Comparison of ENCODE assay signal across 20 cellular contexts in genomic region chr20:4944518-4944917, GRCh38. TPM values are rescaled to one million over a fixed set of nuclear protein-coding genes. Genes with fewer than 3 reads are reported as not detected.
DNase-seq lines count a peak whose midpoint lies in the region; ATAC-seq and TF ChIP-seq lines count a peak whose summit lies in the region.
"Had no signal": no experiment of that assay in that cellular context is flagged by ENCODE, and none has a peak within 500 bp of the region (broad histone marks: within the 10 kb centered on the region; RNA-seq: fewer than 3 reads in every experiment).

No MANE protein-coding gene starts in this region.

- H3K4me3 ChIP-seq in HAP-1 = no peak overlapping the region
- H3K4me3 ChIP-seq in adrenal gland = no peak overlapping the region
- H3K4me3 ChIP-seq in lower lobe of right lung = no peak overlapping the region
- H3K4me3 ChIP-seq: SJCRH30, skin epidermis had no signal

- TF ChIP-seq CTCF in adrenal gland (IDR thresholded peaks at IDR 0.05) (no peak), lower lobe of right lung (IDR thresholded peaks at IDR 0.05) (no peak)

- H3K27me3 ChIP-seq in HAP-1 (ENCODE audit: low read depth) (no peaks in the 10 kb centered on the region), adrenal gland (no peaks in the 10 kb centered on the region), lower lobe of right lung (ENCODE audit: low read depth) (no peaks in the 10 kb centered on the region)
- H3K27me3 ChIP-seq: SJCRH30 had no signal

- TF ChIP-seq POLR2A in adrenal gland (IDR thresholded peaks at IDR 0.05) = peak in 1 of 2 donors; percentile 21

- intact Hi-C loops in adrenal gland (cut with DNase I) (loop anchor here in 1 of 2 donors (10.0 kb wide), 1 partner anchor 190 kb away; no protein-coding TSS in a partner anchor), lower lobe of right lung (cut with DNase I) (no loop called here)

- peak; percentile 15 for DNase-seq in A172 (ENCODE audit: low spot score)
- DNase-seq in HAP-1 (ENCODE audit: low spot score in 2 of 2) = peak; percentile 58 to 63
- DNase-seq in adrenal gland = peak; percentile 56 to 85 (median 73)
- DNase-seq in lower lobe of right lung = no peak
- DNase-seq in NOMO-1 treated with dmso at 0.1 percent for 144 hours (lab: John Stamatoyannopoulos, UW; ENCODE audit: unreplicated experiment) = no peak
- no peak for DNase-seq in middle frontal gyrus (ENCODE audit: extremely low spot score, low spot score)
- DNase-seq in NCI-H1048 (lab: John Stamatoyannopoulos, UW) = no peak
- DNase-seq: activated CD4-positive, alpha-beta T cell treated with anti-CD3 and anti-CD28 coated beads, Interleukin-2, amount 50 U/mL, for 1 hour; activated naive CD4-positive, alpha-beta T cell treated with Interleukin-2 at 50 U/mL for 16 hours; CD4-positive, CD25-positive, alpha-beta regulatory T cell; DMS53; mesendoderm; NCI-H2081; NCI-H69; PC-3; posterior cingulate gyrus; SJCRH30 had no signal

- no peaks in the 10 kb centered on the region for H3K36me3 ChIP-seq in HAP-1 (replicated peaks)
- H3K36me3 ChIP-seq in adrenal gland (replicated peaks in 1 of 2) = no peaks in the 10 kb centered on the region
- no peaks in the 10 kb centered on the region for H3K36me3 ChIP-seq in lower lobe of right lung
- H3K36me3 ChIP-seq: SJCRH30 had no signal

- in situ Hi-C loops in HAP-1 (cut with MboI; ENCODE audit: low sequenced_read_pairs) = no loop called here

- H3K27ac ChIP-seq in adrenal gland = peak overlapping the region; percentile 42 to 75 (median 70)
- H3K27ac ChIP-seq in lower lobe of right lung = no peak overlapping the region
- H3K27ac ChIP-seq: HL-60, SJCRH30 had no signal

- peaks cover 11% of the 10 kb centered on the region for H3K4me1 ChIP-seq in HAP-1
- peaks cover 14 to 57% of the 10 kb centered on the region in 2 donors for H3K4me1 ChIP-seq in adrenal gland (replicated peaks in 1 of 2)
- peaks cover 5% of the 10 kb centered on the region for H3K4me1 ChIP-seq in lower lobe of right lung
- H3K4me1 ChIP-seq: SJCRH30 had no signal

- 26 to 49% (median 42%) methylated on average over 3 of the region's 3 CpGs for WGBS in adrenal gland, 4 donors

- H3K9me3 ChIP-seq in HAP-1 (no peaks in the 10 kb centered on the region), adrenal gland (replicated peaks in 1 of 3) (no peaks in the 10 kb centered on the region), lower lobe of right lung (no peaks in the 10 kb centered on the region)
- H3K9me3 ChIP-seq: SJCRH30 had no signal

- peak; percentile 80 to 89 for ATAC-seq in lower lobe of right lung
- ATAC-seq in HG02938 (IDR thresholded peaks at IDR 0.05; ENCODE audit: unreplicated experiment) = no peak
- ATAC-seq: PC-3 had no signal

RNA-seq across cellular contexts. Expression of gene SLC23A2, which starts 56.8 kb away (rescaled TPM):
- 22.9 and 25.6 TPM in 2 replicates for total RNA-seq in A172 (2014; rRNA removed; shearing (Covaris generic))
- 100 to 1,000 TPM in 7 of 8 donors, 10 to 100 TPM in 1; 98.1 to 294 (median 145) TPM for total RNA-seq in adrenal gland
- polyA plus RNA-seq in adrenal gland = 100 to 1,000 TPM in 2 of 3 donors, 10 to 100 TPM in 1; 51.0 to 224 (median 104) TPM
- 19.2 TPM for total RNA-seq in lower lobe of right lung

Comparison
In these comparisons a context has a peak if more than half of its experiments do, and no peak if none do; other contexts are left out.
1. DNase-seq: peak in A172 (single experiment), HAP-1 (2 of 2) and adrenal gland (7 of 7); none in lower lobe of right lung (single experiment), NOMO-1 treated with dmso at 0.1 percent for 144 hours (single experiment), middle frontal gyrus (single experiment) and NCI-H1048 (single experiment).